In the genomic region with DNA sequence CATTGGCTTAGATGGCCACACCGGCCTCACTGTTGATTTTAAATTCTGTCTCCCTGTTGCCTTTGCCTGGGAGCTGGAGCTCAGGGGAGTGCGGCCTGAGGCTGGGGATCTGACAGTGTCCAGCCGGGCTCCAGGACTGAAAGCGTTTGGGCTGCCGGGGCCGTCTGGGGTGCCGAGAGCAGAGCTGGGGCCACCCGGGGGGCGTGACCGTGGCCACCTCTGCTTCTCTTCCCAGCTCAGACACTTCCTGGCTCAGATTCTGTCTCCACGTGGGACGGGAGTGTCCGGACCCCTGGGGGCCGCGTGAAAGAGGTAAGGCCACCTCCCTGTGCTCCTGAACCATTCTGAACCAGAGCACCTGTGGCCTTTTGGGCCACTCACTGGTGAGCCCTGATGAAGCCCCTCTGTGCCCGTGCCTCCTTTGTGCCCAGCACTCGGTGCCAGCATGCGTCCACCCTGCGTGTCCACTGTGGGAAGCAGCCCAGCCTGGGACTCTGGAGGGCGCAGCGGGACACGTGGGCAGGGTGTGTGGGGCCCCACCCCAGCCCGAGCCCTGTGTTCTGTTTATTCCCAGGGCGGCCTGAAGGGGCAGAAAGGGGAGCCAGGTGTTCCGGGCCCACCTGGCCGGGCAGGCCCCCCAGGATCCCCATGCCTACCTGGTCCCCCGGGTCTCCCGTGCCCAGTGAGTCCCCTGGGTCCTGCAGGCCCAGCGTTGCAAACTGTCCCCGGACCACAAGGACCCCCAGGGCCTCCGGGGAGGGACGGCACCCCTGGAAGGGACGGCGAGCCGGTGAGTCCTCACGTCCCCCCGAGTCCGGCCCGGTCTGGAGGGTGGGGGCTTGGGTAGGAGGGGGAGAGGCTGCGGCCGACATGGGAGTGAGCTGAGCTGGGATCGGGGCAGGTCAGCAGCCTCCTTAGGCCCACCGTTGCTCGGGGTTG, we compare ENCODE assay signal across 1 cellular context.
TF ChIP-seq lines count a peak whose summit lies in the region.

No MANE protein-coding gene starts in this region.

TF ChIP-seq in GM23338, 12 proteins besides CTCF, POLR2A, EP300 and RAD21:
- no peak for TF ChIP-seq JUNB (IDR thresholded peaks at IDR 0.05; ENCODE audit: unreplicated experiment)
- TF ChIP-seq, protein P1, sequence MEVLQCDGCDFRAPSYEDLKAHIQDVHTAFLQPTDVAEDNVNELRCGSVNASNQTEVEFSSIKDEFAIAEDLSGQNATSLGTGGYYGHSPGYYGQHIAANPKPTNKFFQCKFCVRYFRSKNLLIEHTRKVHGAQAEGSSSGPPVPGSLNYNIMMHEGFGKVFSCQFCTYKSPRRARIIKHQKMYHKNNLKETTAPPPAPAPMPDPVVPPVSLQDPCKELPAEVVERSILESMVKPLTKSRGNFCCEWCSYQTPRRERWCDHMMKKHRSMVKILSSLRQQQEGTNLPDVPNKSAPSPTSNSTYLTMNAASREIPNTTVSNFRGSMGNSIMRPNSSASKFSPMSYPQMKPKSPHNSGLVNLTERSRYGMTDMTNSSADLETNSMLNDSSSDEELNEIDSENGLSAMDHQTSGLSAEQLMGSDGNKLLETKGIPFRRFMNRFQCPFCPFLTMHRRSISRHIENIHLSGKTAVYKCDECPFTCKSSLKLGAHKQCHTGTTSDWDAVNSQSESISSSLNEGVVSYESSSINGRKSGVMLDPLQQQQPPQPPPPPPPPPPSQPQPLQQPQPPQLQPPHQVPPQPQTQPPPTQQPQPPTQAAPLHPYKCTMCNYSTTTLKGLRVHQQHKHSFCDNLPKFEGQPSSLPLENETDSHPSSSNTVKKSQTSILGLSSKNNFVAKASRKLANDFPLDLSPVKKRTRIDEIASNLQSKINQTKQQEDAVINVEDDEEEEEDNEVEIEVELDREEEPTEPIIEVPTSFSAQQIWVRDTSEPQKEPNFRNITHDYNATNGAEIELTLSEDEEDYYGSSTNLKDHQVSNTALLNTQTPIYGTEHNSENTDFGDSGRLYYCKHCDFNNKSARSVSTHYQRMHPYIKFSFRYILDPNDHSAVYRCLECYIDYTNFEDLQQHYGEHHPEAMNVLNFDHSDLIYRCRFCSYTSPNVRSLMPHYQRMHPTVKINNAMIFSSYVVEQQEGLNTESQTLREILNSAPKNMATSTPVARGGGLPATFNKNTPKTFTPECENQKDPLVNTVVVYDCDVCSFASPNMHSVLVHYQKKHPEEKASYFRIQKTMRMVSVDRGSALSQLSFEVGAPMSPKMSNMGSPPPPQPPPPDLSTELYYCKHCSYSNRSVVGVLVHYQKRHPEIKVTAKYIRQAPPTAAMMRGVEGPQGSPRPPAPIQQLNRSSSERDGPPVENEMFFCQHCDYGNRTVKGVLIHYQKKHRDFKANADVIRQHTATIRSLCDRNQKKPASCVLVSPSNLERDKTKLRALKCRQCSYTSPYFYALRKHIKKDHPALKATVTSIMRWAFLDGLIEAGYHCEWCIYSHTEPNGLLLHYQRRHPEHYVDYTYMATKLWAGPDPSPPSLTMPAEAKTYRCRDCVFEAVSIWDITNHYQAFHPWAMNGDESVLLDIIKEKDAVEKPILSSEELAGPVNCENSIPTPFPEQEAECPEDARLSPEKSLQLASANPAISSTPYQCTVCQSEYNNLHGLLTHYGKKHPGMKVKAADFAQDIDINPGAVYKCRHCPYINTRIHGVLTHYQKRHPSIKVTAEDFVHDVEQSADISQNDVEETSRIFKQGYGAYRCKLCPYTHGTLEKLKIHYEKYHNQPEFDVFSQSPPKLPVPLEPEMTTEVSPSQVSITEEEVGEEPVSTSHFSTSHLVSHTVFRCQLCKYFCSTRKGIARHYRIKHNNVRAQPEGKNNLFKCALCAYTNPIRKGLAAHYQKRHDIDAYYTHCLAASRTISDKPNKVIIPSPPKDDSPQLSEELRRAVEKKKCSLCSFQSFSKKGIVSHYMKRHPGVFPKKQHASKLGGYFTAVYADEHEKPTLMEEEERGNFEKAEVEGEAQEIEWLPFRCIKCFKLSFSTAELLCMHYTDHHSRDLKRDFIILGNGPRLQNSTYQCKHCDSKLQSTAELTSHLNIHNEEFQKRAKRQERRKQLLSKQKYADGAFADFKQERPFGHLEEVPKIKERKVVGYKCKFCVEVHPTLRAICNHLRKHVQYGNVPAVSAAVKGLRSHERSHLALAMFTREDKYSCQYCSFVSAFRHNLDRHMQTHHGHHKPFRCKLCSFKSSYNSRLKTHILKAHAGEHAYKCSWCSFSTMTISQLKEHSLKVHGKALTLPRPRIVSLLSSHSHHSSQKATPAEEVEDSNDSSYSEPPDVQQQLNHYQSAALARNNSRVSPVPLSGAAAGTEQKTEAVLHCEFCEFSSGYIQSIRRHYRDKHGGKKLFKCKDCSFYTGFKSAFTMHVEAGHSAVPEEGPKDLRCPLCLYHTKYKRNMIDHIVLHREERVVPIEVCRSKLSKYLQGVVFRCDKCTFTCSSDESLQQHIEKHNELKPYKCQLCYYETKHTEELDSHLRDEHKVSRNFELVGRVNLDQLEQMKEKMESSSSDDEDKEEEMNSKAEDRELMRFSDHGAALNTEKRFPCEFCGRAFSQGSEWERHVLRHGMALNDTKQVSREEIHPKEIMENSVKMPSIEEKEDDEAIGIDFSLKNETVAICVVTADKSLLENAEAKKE (CRISPR knock-in tag; IDR thresholded peaks at IDR 0.05), result no peak
- no peak for TF ChIP-seq CREB1 (CRISPR knock-in tag; IDR thresholded peaks at IDR 0.05; ENCODE audit: low read depth)
- TF ChIP-seq POLR2AphosphoS5 (IDR thresholded peaks at IDR 0.05; ENCODE audit: low read depth), result no peak
- TF ChIP-seq, protein P2, sequence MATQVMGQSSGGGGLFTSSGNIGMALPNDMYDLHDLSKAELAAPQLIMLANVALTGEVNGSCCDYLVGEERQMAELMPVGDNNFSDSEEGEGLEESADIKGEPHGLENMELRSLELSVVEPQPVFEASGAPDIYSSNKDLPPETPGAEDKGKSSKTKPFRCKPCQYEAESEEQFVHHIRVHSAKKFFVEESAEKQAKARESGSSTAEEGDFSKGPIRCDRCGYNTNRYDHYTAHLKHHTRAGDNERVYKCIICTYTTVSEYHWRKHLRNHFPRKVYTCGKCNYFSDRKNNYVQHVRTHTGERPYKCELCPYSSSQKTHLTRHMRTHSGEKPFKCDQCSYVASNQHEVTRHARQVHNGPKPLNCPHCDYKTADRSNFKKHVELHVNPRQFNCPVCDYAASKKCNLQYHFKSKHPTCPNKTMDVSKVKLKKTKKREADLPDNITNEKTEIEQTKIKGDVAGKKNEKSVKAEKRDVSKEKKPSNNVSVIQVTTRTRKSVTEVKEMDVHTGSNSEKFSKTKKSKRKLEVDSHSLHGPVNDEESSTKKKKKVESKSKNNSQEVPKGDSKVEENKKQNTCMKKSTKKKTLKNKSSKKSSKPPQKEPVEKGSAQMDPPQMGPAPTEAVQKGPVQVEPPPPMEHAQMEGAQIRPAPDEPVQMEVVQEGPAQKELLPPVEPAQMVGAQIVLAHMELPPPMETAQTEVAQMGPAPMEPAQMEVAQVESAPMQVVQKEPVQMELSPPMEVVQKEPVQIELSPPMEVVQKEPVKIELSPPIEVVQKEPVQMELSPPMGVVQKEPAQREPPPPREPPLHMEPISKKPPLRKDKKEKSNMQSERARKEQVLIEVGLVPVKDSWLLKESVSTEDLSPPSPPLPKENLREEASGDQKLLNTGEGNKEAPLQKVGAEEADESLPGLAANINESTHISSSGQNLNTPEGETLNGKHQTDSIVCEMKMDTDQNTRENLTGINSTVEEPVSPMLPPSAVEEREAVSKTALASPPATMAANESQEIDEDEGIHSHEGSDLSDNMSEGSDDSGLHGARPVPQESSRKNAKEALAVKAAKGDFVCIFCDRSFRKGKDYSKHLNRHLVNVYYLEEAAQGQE (IDR thresholded peaks at IDR 0.05; ENCODE audit: unreplicated experiment), result no peak
- no peak for TF ChIP-seq EZH2phosphoT487 (IDR thresholded peaks at IDR 0.05; ENCODE audit: unreplicated experiment)
- TF ChIP-seq ZNF114 (CRISPR knock-in tag; IDR thresholded peaks at IDR 0.05), result no peak
- TF ChIP-seq, protein P3, sequence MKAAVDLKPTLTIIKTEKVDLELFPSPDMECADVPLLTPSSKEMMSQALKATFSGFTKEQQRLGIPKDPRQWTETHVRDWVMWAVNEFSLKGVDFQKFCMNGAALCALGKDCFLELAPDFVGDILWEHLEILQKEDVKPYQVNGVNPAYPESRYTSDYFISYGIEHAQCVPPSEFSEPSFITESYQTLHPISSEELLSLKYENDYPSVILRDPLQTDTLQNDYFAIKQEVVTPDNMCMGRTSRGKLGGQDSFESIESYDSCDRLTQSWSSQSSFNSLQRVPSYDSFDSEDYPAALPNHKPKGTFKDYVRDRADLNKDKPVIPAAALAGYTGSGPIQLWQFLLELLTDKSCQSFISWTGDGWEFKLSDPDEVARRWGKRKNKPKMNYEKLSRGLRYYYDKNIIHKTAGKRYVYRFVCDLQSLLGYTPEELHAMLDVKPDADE (IDR thresholded peaks at IDR 0.05), result no peak
- no peak for TF ChIP-seq STAT1 (IDR thresholded peaks at IDR 0.05; ENCODE audit: unreplicated experiment)
- no peak for TF ChIP-seq ZNF331 (CRISPR knock-in tag; IDR thresholded peaks at IDR 0.05; ENCODE audit: low read depth)
